Comparison of ENCODE assay signal across 11 cellular contexts in the genomic region with DNA sequence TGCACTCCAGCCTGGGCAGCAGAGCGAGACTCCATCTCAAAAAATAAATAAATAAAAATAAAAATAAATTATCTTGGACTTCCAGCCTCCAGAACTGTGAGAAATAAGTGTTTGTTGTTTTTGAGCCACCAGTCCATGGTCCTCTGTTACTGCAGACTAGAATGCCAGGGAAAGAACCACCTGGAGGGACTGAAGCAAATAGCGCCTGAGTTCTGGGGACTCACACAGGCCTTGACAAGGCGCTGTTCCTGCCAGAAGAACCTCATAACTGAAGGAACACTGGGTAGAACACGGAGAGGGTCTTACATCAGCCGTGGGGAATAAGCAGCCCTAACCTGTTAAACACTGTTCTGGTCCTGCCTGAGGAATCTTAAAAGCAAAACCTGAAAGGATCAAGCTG. TPM values are rescaled to one million over a fixed set of nuclear protein-coding genes. Genes with fewer than 3 reads are reported as not detected.
"Had no signal": no experiment of that assay in that cellular context is flagged by ENCODE, and none has a peak within 500 bp of the region (broad histone marks: within the 10 kb centered on the region; RNA-seq: fewer than 3 reads in every experiment).

No MANE protein-coding gene starts in this region.

- H3K27ac ChIP-seq: GM23248, HL-60 had no signal

- H3K4me3 Mint-ChIP-seq: HFFc6 had no signal

- H3K4me3 ChIP-seq: GM23248, HAP-1 had no signal

- H3K9me3 Mint-ChIP-seq: HFFc6, IgD-negative memory B cell had no signal

- H3K27ac Mint-ChIP-seq: HFFc6, IgD-negative memory B cell had no signal

- H3K27me3 Mint-ChIP-seq: IgD-negative memory B cell had no signal

- H3K9me3 ChIP-seq: HAP-1 had no signal

- DNase-seq: GM23248, GOT3, H7, HFFc6 had no signal

- ATAC-seq: HCT116, HepG2 had no signal

RNA-seq across cellular contexts. Expression of a gene that starts 25.4 kb away (rescaled TPM):
- total RNA-seq: GM23248, H4, HT1080 had no signal
